16 cellular contexts compared by ENCODE assay signal in the genomic region with DNA sequence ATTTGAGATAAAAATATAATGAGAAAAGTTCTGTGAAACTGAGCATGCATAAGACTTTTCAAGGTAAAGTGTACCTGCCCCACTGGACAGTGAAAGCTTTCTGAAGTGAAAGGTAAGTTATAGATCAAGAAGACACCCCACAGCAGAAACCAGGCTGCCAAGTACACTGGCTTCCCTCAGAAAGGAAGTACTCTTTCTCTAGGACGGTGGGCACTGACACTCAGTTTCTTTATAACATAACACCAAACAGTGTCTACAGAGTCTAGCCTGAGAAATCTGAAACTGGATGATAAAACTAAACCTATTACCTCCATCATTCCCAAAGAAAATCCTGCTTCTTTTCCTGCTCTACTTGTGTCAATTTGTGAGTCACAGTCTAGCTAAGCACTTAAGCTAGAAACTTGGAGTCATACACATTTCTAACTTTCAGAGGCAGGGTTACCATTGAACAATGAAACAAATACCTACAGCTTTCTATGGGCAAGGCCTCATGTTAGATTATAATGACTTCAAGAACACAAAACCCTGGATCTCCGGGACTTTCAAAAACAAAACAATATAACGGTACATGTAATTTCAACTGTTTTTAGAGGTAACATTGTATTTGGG.
DNase-seq lines count a peak whose midpoint lies in the region; ATAC-seq, FAIRE-seq and TF ChIP-seq lines count a peak whose summit lies in the region.
"Had no signal": no experiment of that assay in that cellular context is flagged by ENCODE, and none has a peak within 500 bp of the region (broad histone marks: within the 10 kb centered on the region; RNA-seq: fewer than 3 reads in every experiment).

No MANE protein-coding gene starts in this region.

- POLR2A ChIA-PET in CD8-positive, alpha-beta memory T cell (lab: Charles Lee), result no interaction called here
- POLR2A ChIA-PET in PC-3 (lab: Charles Lee; ENCODE audit: unreplicated experiment), result no interaction called here

- H3K4me1 ChIP-seq in CD8-positive, alpha-beta memory T cell (ENCODE audit: insufficient read depth, low read length), result peaks cover 35% of the 10 kb centered on the region
- H3K4me1 ChIP-seq in PC-3 (ENCODE audit: insufficient read depth, low read length), result no peaks in the 10 kb centered on the region
- H3K4me1 ChIP-seq: colonic mucosa had no signal

- H2AFZ ChIP-seq in PC-3 (ENCODE audit: low read length), result no peak overlapping the region

- no peaks in the 10 kb centered on the region for H3K9me3 ChIP-seq in CD8-positive, alpha-beta memory T cell (ENCODE audit: low read length)
- H3K9me3 ChIP-seq in KOPT-K1 (ENCODE audit: insufficient read depth, low read length, poor library complexity, severe bottlenecking) (peaks cover 21% of the 10 kb centered on the region), PC-3 (ENCODE audit: low read length) (no peaks in the 10 kb centered on the region)
- H3K9me3 ChIP-seq: colonic mucosa had no signal

- no peak for TF ChIP-seq CTCF in PC-3 (conservative IDR thresholded peaks at IDR 0.05; ENCODE audit: low read depth, low read length)

- H3K9me2 ChIP-seq in PC-3 (replicated peaks; ENCODE audit: low read length), result no peaks in the 10 kb centered on the region

- no peaks in the 10 kb centered on the region for H3K9me3 Mint-ChIP-seq in CD8-positive, alpha-beta memory T cell

- H3K4me3 ChIP-seq in CD8-positive, alpha-beta memory T cell (ENCODE audit: low read length), result peak overlapping the region; percentile 16
- no peak overlapping the region for H3K4me3 ChIP-seq in PC-3 (ENCODE audit: low read length)
- H3K4me3 ChIP-seq: colonic mucosa had no signal

- no peak overlapping the region for H3K27ac ChIP-seq in CD8-positive, alpha-beta memory T cell (ENCODE audit: low read depth, low read length)
- H3K27ac ChIP-seq in KOPT-K1 (ENCODE audit: low read depth, low read length, poor library complexity, severe bottlenecking) (peak overlapping the region; percentile 98), PC-3 (ENCODE audit: low read length) (no peak overlapping the region)
- H3K27ac ChIP-seq: colonic mucosa had no signal

- BruUV-seq in PC-3 (replicated peaks; lab: Mats Ljungman, UMichigan), result no TSS peak

- intact Hi-C loops in PC-3 (cut with micrococcal nuclease), result no loop called here

- ATAC-seq in GM19372 (IDR thresholded peaks at IDR 0.05; ENCODE audit: low read depth, unreplicated experiment) (peak; percentile 25), PC-3 (no peak)

- no peaks in the 10 kb centered on the region for H4K20me1 ChIP-seq in PC-3 (ENCODE audit: low read length)

- H3K4me1 Mint-ChIP-seq in CD8-positive, alpha-beta memory T cell, result peaks cover 23 to 41% (median 32%) of the 10 kb centered on the region in 3 donors

- H3K9ac ChIP-seq in PC-3 (ENCODE audit: low read length), result no peak overlapping the region

- CTCF ChIA-PET in CD8-positive, alpha-beta memory T cell (lab: Charles Lee), result no interaction called here
- CTCF ChIA-PET in PC-3 (lab: Charles Lee), result no interaction called here

- H3K27me3 Mint-ChIP-seq in CD8-positive, alpha-beta memory T cell, result no peaks in the 10 kb centered on the region
- H3K27me3 Mint-ChIP-seq: stimulated activated naive B cell treated with anti-CD40 and anti-IgM and Interleukin-4, amounts not matched to agents 10 μg/mL and 1 μg/mL and 100 μg/mL, for 72 hours had no signal

- peak overlapping the region in 6 of 8 donors; percentile 2 to 72 (median 20) for H3K27ac Mint-ChIP-seq in CD8-positive, alpha-beta memory T cell
- H3K27ac Mint-ChIP-seq: stimulated activated naive B cell treated with anti-CD40 and anti-IgM and Interleukin-4, amounts not matched to agents 10 μg/mL and 1 μg/mL and 100 μg/mL, for 72 hours had no signal

- H3K79me2 ChIP-seq in PC-3 (ENCODE audit: low read length), result no peaks in the 10 kb centered on the region

- H3K4me3 Mint-ChIP-seq in CD8-positive, alpha-beta memory T cell, result peak overlapping the region; percentile 11 to 78 (median 76)
- H3K4me3 Mint-ChIP-seq: stimulated activated naive B cell treated with anti-CD40 and anti-IgM and Interleukin-4, amounts not matched to agents 10 μg/mL and 1 μg/mL and 100 μg/mL, for 72 hours had no signal

- no peak overlapping the region for H3K4me2 ChIP-seq in PC-3 (ENCODE audit: low read length)

- no peaks in the 10 kb centered on the region for H3F3A ChIP-seq in PC-3 (ENCODE audit: low read length, unreplicated experiment)

- no peaks in the 10 kb centered on the region for H3K36me3 ChIP-seq in CD8-positive, alpha-beta memory T cell (ENCODE audit: insufficient read depth, low read length)
- H3K36me3 ChIP-seq in KOPT-K1 (ENCODE audit: insufficient read depth, low read length) (peaks cover 43% of the 10 kb centered on the region), PC-3 (ENCODE audit: low read depth, low read length) (peaks cover 5% of the 10 kb centered on the region; the same call in 1 of the 2 replicates)
- H3K36me3 ChIP-seq: colonic mucosa had no signal

- H3K27me3 ChIP-seq in CD8-positive, alpha-beta memory T cell (ENCODE audit: insufficient read depth, low read length, poor library complexity, severe bottlenecking), result no peaks in the 10 kb centered on the region
- H3K27me3 ChIP-seq in PC-3 (ENCODE audit: low read length), result no peaks in the 10 kb centered on the region
- H3K27me3 ChIP-seq: colonic mucosa had no signal

- H3K36me3 Mint-ChIP-seq in CD8-positive, alpha-beta memory T cell, result peaks cover 7 to 33% (median 26%) of the 10 kb centered on the region in 3 donors

- DNase-seq in CD8-positive, alpha-beta memory T cell, result no peak
- DNase-seq in astrocyte of the hippocampus (ENCODE audit: low read depth, low spot score) (peak; percentile 6), NCI-H1694 (lab: John Stamatoyannopoulos, UW) (no peak), PC-3 (no peak), frontal cortex (ENCODE audit: low spot score in 2 of 2) (no peak), SW480 (ENCODE audit: low spot score) (no peak)
- DNase-seq: colonic mucosa; foreskin fibroblast; NCI-H1105 treated with DMSO at 0.1 percent for 48 hours; NCI-H526 treated with DMSO at 0.1 percent for 48 hours; occipital lobe; stimulated activated naive B cell treated with anti-CD40 and anti-IgM and Interleukin-4, amounts not matched to agents 10 μg/mL and 1 μg/mL and 100 μg/mL, for 72 hours; T-helper 9 cell had no signal

- no peak for FAIRE-seq in frontal cortex (lab: Jason Lieb, UNC)
- FAIRE-seq: H54 had no signal
